Comparison of ENCODE assay signal across 18 cellular contexts in genomic region chr17:71111460-71111859, GRCh38.
DNase-seq lines count a peak whose midpoint lies in the region; ATAC-seq, FAIRE-seq and TF ChIP-seq lines count a peak whose summit lies in the region.
"Had no signal": no experiment of that assay in that cellular context is flagged by ENCODE, and none has a peak within 500 bp of the region (broad histone marks: within the 10 kb centered on the region; RNA-seq: fewer than 3 reads in every experiment).

No MANE protein-coding gene starts in this region.

- H3K4me1 ChIP-seq in mucosa of descending colon (ENCODE audit: low read depth), result no peaks in the 10 kb centered on the region

- H3K36me3 ChIP-seq in mucosa of descending colon (ENCODE audit: low read depth), result no peaks in the 10 kb centered on the region
- H3K36me3 ChIP-seq: BE2C had no signal

- FAIRE-seq in D721Med (lab: Jason Lieb, UNC), result no peak
- FAIRE-seq: H1, K562 had no signal

- ATAC-seq in left lobe of liver, result peak; percentile 91
- ATAC-seq in mucosa of descending colon, result peak; percentile 31
- no peak for ATAC-seq in GM19452 (IDR thresholded peaks at IDR 0.05; ENCODE audit: unreplicated experiment)
- ATAC-seq: K562 had no signal

- peak overlapping the region; percentile 96 for H3K27ac ChIP-seq in 22Rv1

- H3K9me3 ChIP-seq in mucosa of descending colon, result no peaks in the 10 kb centered on the region
- H3K9me3 ChIP-seq: BE2C had no signal

- H3K4me3 ChIP-seq in LNCaP clone FGC (ENCODE audit: low read depth, low read length), result no peak overlapping the region
- no peak overlapping the region for H3K4me3 ChIP-seq in mucosa of descending colon
- H3K4me3 ChIP-seq: K562 had no signal

- intact Hi-C loops in mucosa of descending colon (cut with DNase I, micrococcal nuclease), result no loop called here

- TF ChIP-seq CTCF in 22Rv1 (IDR thresholded peaks at IDR 0.05) (no peak), LNCaP clone FGC (IDR thresholded peaks at IDR 0.05; ENCODE audit: control insufficient read depth, extremely low read depth, insufficient read depth) (no peak), mucosa of descending colon (IDR thresholded peaks at IDR 0.05) (no peak), D721Med (IDR thresholded peaks at IDR 0.05; ENCODE audit: insufficient read depth, missing control alignments) (no peak)

- peak; percentile 63 for DNase-seq in LNCaP clone FGC (ENCODE audit: low read depth)
- peak; percentile 47 for DNase-seq in left lobe of liver (ENCODE audit: low spot score)
- no peak for DNase-seq in mucosa of descending colon
- DNase-seq in D721Med (ENCODE audit: insufficient read length, low spot score), result no peak
- no peak for DNase-seq in inferior parietal cortex (ENCODE audit: extremely low spot score)
- DNase-seq: BE2C; C1 segment of cervical spinal cord; CD4-positive, CD25-positive, alpha-beta regulatory T cell; CD8-positive, alpha-beta memory T cell; COR-L47; DMS79 treated with DMSO at 0.1 percent for 48 hours; GF-D8; H9; IMR-90 had no signal

Comparison
In these comparisons a context has a peak if more than half of its experiments do, and no peak if none do; other contexts are left out.
1. DNase-seq: peak in LNCaP clone FGC (single experiment) and left lobe of liver (single experiment); none in mucosa of descending colon (0 of 3), D721Med (single experiment) and inferior parietal cortex (single experiment).